8 cellular contexts compared by ENCODE assay signal in genomic region chr12:20946732-20947131, GRCh38.
DNase-seq lines count a peak whose midpoint lies in the region; ATAC-seq, FAIRE-seq and TF ChIP-seq lines count a peak whose summit lies in the region.

No MANE protein-coding gene starts in this region.

- H3K4me1 Mint-ChIP-seq in CD14-positive monocyte: no peaks in the 10 kb centered on the region
- H3K4me1 Mint-ChIP-seq in type B pancreatic cell (ENCODE audit: unreplicated experiment): no peaks in the 10 kb centered on the region

- intact Hi-C loops in CD14-positive monocyte (cut with micrococcal nuclease) (no loop called here), colonic mucosa (cut with DNase I) (loop anchor here (2.0 to 5.0 kb wide), 2 partner anchors 121 to 224 kb away; no protein-coding TSS in a partner anchor), Right ventricle myocardium superior (cut with DNase I) (no loop called here), kidney (cut with DNase I) (no loop called here)

- H3K9me3 ChIP-seq in colonic mucosa: no peaks in the 10 kb centered on the region
- no peaks in the 10 kb centered on the region for H3K9me3 ChIP-seq in kidney (ENCODE audit: control insufficient read depth in 1 of 2, low read length in 2 of 2)

- TF ChIP-seq CTCF in CD14-positive monocyte (IDR thresholded peaks at IDR 0.05) (peak; percentile 21), colonic mucosa (IDR thresholded peaks at IDR 0.05) (peak; percentile 48), type B pancreatic cell (conservative IDR thresholded peaks at IDR 0.05) (peak; percentile 75), kidney (IDR thresholded peaks at IDR 0.05; ENCODE audit: borderline replicate concordance, extremely low read depth, insufficient read depth) (no peak)

- H3K27me3 Mint-ChIP-seq in CD14-positive monocyte (ENCODE audit: low read depth in 3 of 3) (peaks cover 0 to 2% (median 0%) of the 10 kb centered on the region in 3 donors), type B pancreatic cell (peaks cover 13% of the 10 kb centered on the region)

- H3K36me3 Mint-ChIP-seq in CD14-positive monocyte (no peaks in the 10 kb centered on the region), type B pancreatic cell (peaks cover 3% of the 10 kb centered on the region)

- no peaks in the 10 kb centered on the region for H3K27me3 ChIP-seq in colonic mucosa

- H3K36me3 ChIP-seq in colonic mucosa (no peaks in the 10 kb centered on the region), kidney (ENCODE audit: control insufficient read depth in 1 of 2, insufficient read depth in 2 of 2, low read length in 2 of 2) (no peaks in the 10 kb centered on the region)

- H3K27ac Mint-ChIP-seq in CD14-positive monocyte (no peak overlapping the region), type B pancreatic cell (no peak overlapping the region)

- no peak overlapping the region for H3K4me3 ChIP-seq in colonic mucosa
- no peak overlapping the region for H3K4me3 ChIP-seq in kidney (ENCODE audit: low read length in 2 of 2)

- ATAC-seq in GM18498 (IDR thresholded peaks at IDR 0.05; ENCODE audit: unreplicated experiment) (peak; percentile 63), Right ventricle myocardium superior (ENCODE audit: poor library complexity) (no peak)

- H3K9me3 Mint-ChIP-seq in CD14-positive monocyte (peaks cover 2 to 9% (median 6%) of the 10 kb centered on the region in 7 donors), type B pancreatic cell (no peaks in the 10 kb centered on the region)

- no peaks in the 10 kb centered on the region for H3K4me1 ChIP-seq in colonic mucosa
- no peaks in the 10 kb centered on the region for H3K4me1 ChIP-seq in kidney (ENCODE audit: control insufficient read depth in 1 of 2, insufficient read depth in 1 of 2, low read depth in 1 of 2, low read length in 2 of 2)

- DNase-seq in CD14-positive monocyte (ENCODE audit: low spot score) (no peak), NCI-H146 treated with DMSO at 0.1 percent for 48 hours (lab: John Stamatoyannopoulos, UW; ENCODE audit: unreplicated experiment) (peak; percentile 33), colonic mucosa (peak; percentile 36), type B pancreatic cell (ENCODE audit: extremely low spot score, unreplicated experiment) (no peak), Right ventricle myocardium superior (no peak), kidney (no peak)
- no peak for DNase-seq in NK-92 treated with Interleukin-12 subunit alpha and Interleukin-12 subunit beta, amount 100 ng/mL, for 24 hours (lab: John Stamatoyannopoulos, UW)

- no peak for FAIRE-seq in kidney (lab: Jason Lieb, UNC)

- no peak overlapping the region for H3K27ac ChIP-seq in colonic mucosa
- no peak overlapping the region for H3K27ac ChIP-seq in kidney (ENCODE audit: low read depth in 2 of 2, low read length in 2 of 2)

- H3K9ac ChIP-seq in colonic mucosa (ENCODE audit: low read depth in 2 of 2, low read length in 2 of 2) (no peak overlapping the region), kidney (ENCODE audit: low read length in 2 of 2) (no peak overlapping the region)

- no peak overlapping the region for H3K4me3 Mint-ChIP-seq in CD14-positive monocyte
- no peak overlapping the region for H3K4me3 Mint-ChIP-seq in type B pancreatic cell

Comparison
In these comparisons a context has a peak if more than half of its experiments do, and no peak if none do; other contexts are left out.
1. DNase-seq: peak in NCI-H146 treated with DMSO at 0.1 percent for 48 hours (single experiment) and colonic mucosa (single experiment); none in CD14-positive monocyte (single experiment), type B pancreatic cell (single experiment), Right ventricle myocardium superior (single experiment), NK-92 treated with Interleukin-12 subunit alpha and Interleukin-12 subunit beta, amount 100 ng/mL, for 24 hours (single experiment) and kidney (single experiment).